In genomic region chr20:310645-311044, GRCh38 we compare ENCODE assay signal across 10 cellular contexts. TPM values are rescaled to one million over a fixed set of nuclear protein-coding genes. Genes with fewer than 3 reads are reported as not detected.
DNase-seq lines count a peak whose midpoint lies in the region; ATAC-seq, FAIRE-seq and TF ChIP-seq lines count a peak whose summit lies in the region.
"Had no signal": no experiment of that assay in that cellular context is flagged by ENCODE, and none has a peak within 500 bp of the region (broad histone marks: within the 10 kb centered on the region; RNA-seq: fewer than 3 reads in every experiment).

No MANE protein-coding gene starts in this region.

- H2AFZ ChIP-seq in K562 (ENCODE audit: low read depth, low read length) = no peak overlapping the region

- intact Hi-C loops in breast epithelium (cut with DNase I; ENCODE audit: low total_unique reads) = no loop called here
- intact Hi-C loops in MCF 10A (cut with micrococcal nuclease) = no loop called here
- intact Hi-C loops in K562 (cut with micrococcal nuclease) = no loop called here
- intact Hi-C loops in tibial artery (cut with DNase I; ENCODE audit: low total_unique reads) = no loop called here

- in situ Hi-C loops in K562 (cut with MboI) = no loop called here

- H3K9ac ChIP-seq in K562 (ENCODE audit: insufficient read depth in 1 of 2, low read depth in 2 of 2, low read length in 2 of 2) = no peak overlapping the region

- no peak for DNase-seq in breast epithelium (ENCODE audit: low spot score in 2 of 2)
- no peak for DNase-seq in MCF 10A (ENCODE audit: unreplicated experiment)
- no peak for DNase-seq in K562 (ENCODE audit: extremely low read depth in 1 of 4, low spot score in 3 of 4)
- no peak for DNase-seq in tibial artery
- DNase-seq in NCI-H1105 treated with DMSO at 0.1 percent for 48 hours (lab: John Stamatoyannopoulos, UW) = no peak
- no peak for DNase-seq in NCI-H146 treated with DMSO at 0.1 percent for 48 hours (lab: John Stamatoyannopoulos, UW; ENCODE audit: unreplicated experiment)

- peaks cover 18% of the 10 kb centered on the region for H3K4me1 Mint-ChIP-seq in MCF 10A (ENCODE audit: insufficient read depth, unreplicated experiment)

- H3K27me3 ChIP-seq in breast epithelium (no peaks in the 10 kb centered on the region), K562 (ENCODE audit: control insufficient read depth in 2 of 2, insufficient read depth in 2 of 2, low read length in 2 of 2) (no peaks in the 10 kb centered on the region), muscle layer of duodenum (ENCODE audit: low read depth, low read length) (no peaks in the 10 kb centered on the region), tibial artery (no peaks in the 10 kb centered on the region)

- no peak for TF ChIP-seq EP300 in K562 (IDR thresholded peaks at IDR 0.05; ENCODE audit: low read length)

- TF ChIP-seq RAD21 in K562 (CRISPR knock-in tag; conservative IDR thresholded peaks at IDR 0.05 in 1 of 2, IDR thresholded peaks at IDR 0.05 in 1 of 2) = no peak

- FAIRE-seq in K562 (lab: Jason Lieb, UNC) = no peak

- no peaks in the 10 kb centered on the region for H3K27me3 Mint-ChIP-seq in MCF 10A (ENCODE audit: insufficient read depth, unreplicated experiment)

- H3K79me2 ChIP-seq in K562 (ENCODE audit: control insufficient read depth, insufficient read depth, low read length) = no peaks in the 10 kb centered on the region

- no peaks in the 10 kb centered on the region for H4K20me1 ChIP-seq in K562 (replicated peaks; ENCODE audit: control insufficient read depth, insufficient read depth, low read length)

- CTCF ChIA-PET in MCF 10A (lab: Yijun Ruan, JAX) = interaction anchor here (0.6 kb wide), 1 partner anchor 21 kb away, joined by 4 read pairs; no protein-coding TSS in a partner anchor
- CTCF ChIA-PET in K562 (lab: Yijun Ruan, JAX; ENCODE audit: low intra/inter-chr PET ratio) = no interaction called here

- H3K27ac Mint-ChIP-seq in MCF 10A (ENCODE audit: low read depth, unreplicated experiment) = no peak overlapping the region

- BruUV-seq in MCF 10A (replicated peaks; lab: Mats Ljungman, UMichigan) (no TSS peak), K562 (replicated peaks; lab: Mats Ljungman, UMichigan) (no TSS peak)

- H3K36me3 ChIP-seq in breast epithelium (no peaks in the 10 kb centered on the region), K562 (ENCODE audit: control insufficient read depth, insufficient read depth, low read length) (no peaks in the 10 kb centered on the region), muscle layer of duodenum (ENCODE audit: control insufficient read depth in 1 of 2, insufficient read depth in 2 of 2, low read length in 2 of 2) (peaks cover 0 to 4% of the 10 kb centered on the region in 2 donors), tibial artery (no peaks in the 10 kb centered on the region)

- H3K4me3 ChIP-seq in breast epithelium (peak overlapping the region in 2 of 3 donors; percentile 54 to 69), K562 (no peak overlapping the region), muscle layer of duodenum (ENCODE audit: low read depth in 1 of 2, low read length in 2 of 2) (peak overlapping the region; percentile 54 to 73), tibial artery (peak overlapping the region; percentile 54 to 65)

- H3K36me3 Mint-ChIP-seq in MCF 10A (ENCODE audit: insufficient read depth, unreplicated experiment) = no peaks in the 10 kb centered on the region

- H3K27ac ChIP-seq in breast epithelium = peak overlapping the region in 1 of 2 donors; percentile 71
- H3K27ac ChIP-seq in K562 (ENCODE audit: extremely low read depth, low read depth, low read length) = no peak overlapping the region
- no peak overlapping the region for H3K27ac ChIP-seq in muscle layer of duodenum (ENCODE audit: low read length)
- H3K27ac ChIP-seq in tibial artery = peak overlapping the region; percentile 92 to 94

- POLR2A ChIA-PET in MCF 10A (lab: Yijun Ruan, JAX) (interaction anchor here (2.2 to 6.2 kb wide), 3 partner anchors 7 to 14 kb away, joined by 8 to 60 read pairs (median 46); partner anchors contain the start of genes SOX12 and ZCCHC3), K562 (lab: Yijun Ruan, JAX) (no interaction called here)

- WGBS in K562 (ENCODE audit: insufficient coverage, low coverage, missing lambda C conversion rate) = 81% methylated on average over 7 of the region's 7 CpGs

- H3K9me1 ChIP-seq in K562 (ENCODE audit: control insufficient read depth, insufficient read depth, low read length) = no peaks in the 10 kb centered on the region

- H3K9me3 Mint-ChIP-seq in MCF 10A (ENCODE audit: unreplicated experiment) = no peaks in the 10 kb centered on the region

- ATAC-seq in K562 (no peak), GM19395 (IDR thresholded peaks at IDR 0.05; ENCODE audit: unreplicated experiment) (no peak)

- TF ChIP-seq CTCF in breast epithelium (IDR thresholded peaks at IDR 0.05) = no peak
- no peak for TF ChIP-seq CTCF in MCF 10A (IDR thresholded peaks at IDR 0.05; ENCODE audit: unreplicated experiment)
- no peak for TF ChIP-seq CTCF in K562 (IDR thresholded peaks at IDR 0.05 in 2 of 3, conservative IDR thresholded peaks at IDR 0.05 in 1 of 3; ENCODE audit: insufficient read depth in 2 of 3, low read depth in 1 of 3, low read length in 3 of 3)
- TF ChIP-seq CTCF in tibial artery (IDR thresholded peaks at IDR 0.05) = no peak

- no peak overlapping the region for H3K4me2 ChIP-seq in K562 (ENCODE audit: insufficient read depth, low read length)

- TF ChIP-seq POLR2A in breast epithelium (IDR thresholded peaks at IDR 0.05) (no peak), K562 (conservative IDR thresholded peaks at IDR 0.05) (no peak)

- H3K4me1 ChIP-seq in breast epithelium = no peaks in the 10 kb centered on the region
- peaks cover 0 to 4% of the 10 kb centered on the region in 2 experiments; a peak in 2 of 5 replicates for H3K4me1 ChIP-seq in K562 (replicated peaks in 1 of 2; ENCODE audit: control insufficient read depth in 2 of 2, insufficient read depth in 2 of 2, low read length in 2 of 2)
- H3K4me1 ChIP-seq in muscle layer of duodenum (ENCODE audit: control insufficient read depth in 1 of 2, insufficient read depth in 2 of 2, low read length in 2 of 2) = peaks cover 0 to 11% of the 10 kb centered on the region in 2 donors
- peaks cover 0 to 13% (median 9%) of the 10 kb centered on the region in 4 donors for H3K4me1 ChIP-seq in tibial artery
- H3K4me1 ChIP-seq: Caco-2 had no signal

- H3K4me3 Mint-ChIP-seq in MCF 10A (ENCODE audit: unreplicated experiment) = no peak overlapping the region

- H3K9me3 ChIP-seq in breast epithelium (no peaks in the 10 kb centered on the region), K562 (replicated peaks; ENCODE audit: control insufficient read depth, insufficient read depth, low read depth, low read length) (no peaks in the 10 kb centered on the region), muscle layer of duodenum (ENCODE audit: control insufficient read depth in 1 of 2, low read length in 2 of 2) (no peaks in the 10 kb centered on the region), tibial artery (no peaks in the 10 kb centered on the region)
- H3K9me3 ChIP-seq: Caco-2 had no signal

RNA-seq across cellular contexts. Expression of gene ZCCHC3, which starts 13.3 kb away (rescaled TPM):
- total RNA-seq in breast epithelium (10 to 100 TPM; 10.1 to 14.0 (median 11.5) TPM), MCF 10A (2022) (11.7 and 12.1 TPM in 2 replicates), K562 (2014; rRNA removed) (23.2 and 28.2 TPM in 2 replicates), K562 (2014; rRNA removed; fragmentation: Illumina TruSeq; extraction: Trizol) (10.1 and 10.2 TPM in 2 replicates), K562 (2015; rRNA removed; fragmentation: Illumina TruSeq; extraction: Trizol) (12.8 and 13.9 TPM in 2 replicates), K562 (2021) (22.1 and 22.5 TPM in 2 replicates)
- 6.9 and 11.2 TPM in 2 replicates for total RNA-seq in K562 (2011; cell fraction: chromatin; rRNA removed; ENCODE audit: low replicate concordance)
- total RNA-seq in K562 (2011; cell fraction: nucleolus; rRNA removed) = 9.6 and 12.0 TPM in 2 replicates
- 10.6 and 13.3 TPM in 2 replicates for total RNA-seq in K562 (2011; cell fraction: nucleoplasm; rRNA removed)
- polyA plus RNA-seq in K562 (2011; rRNA removed) (21.2 and 22.0 TPM in 2 replicates), K562 (2014; fragmentation: Illumina TruSeq; extraction: Trizol) (16.5 and 17.6 TPM in 2 replicates), K562 (2014; fragmentation: Nextera tagmentation; extraction: Ambion mirVana) (1 to 10 TPM; 2.8 to 4.0 TPM), K562 (2014; rRNA removed) (22.4 and 23.3 TPM in 2 replicates)
- polyA plus RNA-seq in K562 (2011; cell fraction: cytosol; rRNA removed) = 18.7 and 24.5 TPM in 2 replicates
- 13.2 and 18.2 TPM in 2 replicates for polyA plus RNA-seq in K562 (2011; cell fraction: nucleus; rRNA removed)
- 17.7 and 19.5 TPM in 2 replicates for polyA plus RNA-seq in K562 (2012)
- 11.1 and 11.7 TPM in 2 replicates for polyA minus RNA-seq in K562 (2011; rRNA and poly(A)+ RNA removed)
- polyA minus RNA-seq in K562 (2011; cell fraction: cytosol; rRNA and poly(A)+ RNA removed) = 10.8 and 12.2 TPM in 2 replicates
- polyA minus RNA-seq in K562 (2011; cell fraction: nucleus; rRNA and poly(A)+ RNA removed) = 3.9 and 9.7 TPM in 2 replicates

RNA-seq across cellular contexts. Expression of gene SOX12, which starts 14.7 kb away (rescaled TPM):
- total RNA-seq in breast epithelium (1 to 10 TPM; 1.1 to 3.7 (median 3.3) TPM), MCF 10A (2022) (17.2 and 17.6 TPM in 2 replicates), K562 (2014; rRNA removed) (6.5 and 9.2 TPM in 2 replicates), K562 (2014; rRNA removed; fragmentation: Illumina TruSeq; extraction: Trizol) (1.3 and 1.4 TPM in 2 replicates), K562 (2015; rRNA removed; fragmentation: Illumina TruSeq; extraction: Trizol) (2.6 and 2.8 TPM in 2 replicates), K562 (2021) (26.1 and 26.3 TPM in 2 replicates)
- 5.5 and 9.5 TPM in 2 replicates for total RNA-seq in K562 (2011; cell fraction: chromatin; rRNA removed; ENCODE audit: low replicate concordance)
- total RNA-seq in K562 (2011; cell fraction: nucleolus; rRNA removed) = 8.4 and 9.8 TPM in 2 replicates
- 8.9 and 11.8 TPM in 2 replicates for total RNA-seq in K562 (2011; cell fraction: nucleoplasm; rRNA removed)
- polyA plus RNA-seq in K562 (2011; rRNA removed) (1.8 and 3.5 TPM in 2 replicates), K562 (2014; fragmentation: Illumina TruSeq; extraction: Trizol) (6.7 and 7.4 TPM in 2 replicates), K562 (2014; fragmentation: Nextera tagmentation; extraction: Ambion mirVana) (under 1 TPM; 0.42 to 0.48 TPM), K562 (2014; rRNA removed) (6.7 and 9.6 TPM in 2 replicates)
- polyA plus RNA-seq in K562 (2011; cell fraction: cytosol; rRNA removed) = 2.4 and 2.8 TPM in 2 replicates
- polyA plus RNA-seq in K562 (2011; cell fraction: nucleus; rRNA removed) = 9.5 and 9.7 TPM in 2 replicates
- 13.7 and 13.9 TPM in 2 replicates for polyA plus RNA-seq in K562 (2012)
- 2.0 and 2.9 TPM in 2 replicates for polyA minus RNA-seq in K562 (2011; rRNA and poly(A)+ RNA removed)
- polyA minus RNA-seq in K562 (2011; cell fraction: cytosol; rRNA and poly(A)+ RNA removed) = 4.7 and 7.1 TPM in 2 replicates
- polyA minus RNA-seq in K562 (2011; cell fraction: nucleus; rRNA and poly(A)+ RNA removed) = 2.7 and 5.2 TPM in 2 replicates

RNA-seq across cellular contexts. Expression of gene C20orf96, which starts 20.1 kb away (rescaled TPM):
- 1 to 10 TPM; 2.6 to 9.2 (median 6.1) TPM for total RNA-seq in breast epithelium
- total RNA-seq in MCF 10A (2022) = 2.4 and 3.8 TPM in 2 replicates
- 40.0 and 54.2 TPM in 2 replicates for total RNA-seq in K562 (2011; cell fraction: chromatin; rRNA removed; ENCODE audit: low replicate concordance)
- 27.8 and 28.2 TPM in 2 replicates for total RNA-seq in K562 (2011; cell fraction: nucleolus; rRNA removed)
- 25.0 and 27.3 TPM in 2 replicates for total RNA-seq in K562 (2011; cell fraction: nucleoplasm; rRNA removed)
- 1.5 and 2.0 TPM in 2 replicates for total RNA-seq in K562 (2014; rRNA removed)
- 2.4 and 3.0 TPM in 2 replicates for total RNA-seq in K562 (2014; rRNA removed; fragmentation: Illumina TruSeq; extraction: Trizol)
- total RNA-seq in K562 (2015; rRNA removed; fragmentation: Illumina TruSeq; extraction: Trizol) = 2.1 and 2.3 TPM in 2 replicates
- total RNA-seq in K562 (2021) = 10.1 TPM in 2 replicates
- 11.0 and 22.6 TPM in 2 replicates for polyA plus RNA-seq in K562 (2011; rRNA removed)
- polyA plus RNA-seq in K562 (2011; cell fraction: cytosol; rRNA removed) = 5.7 and 11.5 TPM in 2 replicates
- 35.3 and 52.8 TPM in 2 replicates for polyA plus RNA-seq in K562 (2011; cell fraction: nucleus; rRNA removed)
- 8.6 and 10.2 TPM in 2 replicates for polyA plus RNA-seq in K562 (2012)
- polyA plus RNA-seq in K562 (2014; fragmentation: Illumina TruSeq; extraction: Trizol) = 8.4 and 9.8 TPM in 2 replicates
- 1 to 10 TPM; 1.7 to 4.2 TPM for polyA plus RNA-seq in K562 (2014; fragmentation: Nextera tagmentation; extraction: Ambion mirVana)
- 9.1 and 11.7 TPM in 2 replicates for polyA plus RNA-seq in K562 (2014; rRNA removed)
- polyA minus RNA-seq in K562 (2011; rRNA and poly(A)+ RNA removed) = 6.5 and 8.2 TPM in 2 replicates
- polyA minus RNA-seq in K562 (2011; cell fraction: cytosol; rRNA and poly(A)+ RNA removed) = 3.1 and 3.6 TPM in 2 replicates
- 8.6 and 19.5 TPM in 2 replicates for polyA minus RNA-seq in K562 (2011; cell fraction: nucleus; rRNA and poly(A)+ RNA removed)

RNA-seq across cellular contexts. Expression of gene NRSN2, which starts 36.3 kb away (rescaled TPM):
- total RNA-seq in breast epithelium (10 to 100 TPM in 2 of 3 donors, 1 to 10 TPM in 1; 9.4 to 22.3 (median 21.8) TPM), MCF 10A (2022) (8.2 and 8.4 TPM in 2 replicates), K562 (2014; rRNA removed) (11.1 and 21.5 TPM in 2 replicates), K562 (2014; rRNA removed; fragmentation: Illumina TruSeq; extraction: Trizol) (6.7 and 7.5 TPM in 2 replicates), K562 (2015; rRNA removed; fragmentation: Illumina TruSeq; extraction: Trizol) (7.8 and 9.6 TPM in 2 replicates), K562 (2021) (26.7 and 28.5 TPM in 2 replicates)
- total RNA-seq in K562 (2011; cell fraction: chromatin; rRNA removed; ENCODE audit: low replicate concordance) = 9.8 and 24.5 TPM in 2 replicates
- total RNA-seq in K562 (2011; cell fraction: nucleolus; rRNA removed) = 24.9 and 37.9 TPM in 2 replicates
- total RNA-seq in K562 (2011; cell fraction: nucleoplasm; rRNA removed) = 34.2 and 46.5 TPM in 2 replicates
- polyA plus RNA-seq in K562 (2011; rRNA removed) (13.1 and 37.5 TPM in 2 replicates), K562 (2014; fragmentation: Illumina TruSeq; extraction: Trizol) (24.3 and 24.7 TPM in 2 replicates), K562 (2014; fragmentation: Nextera tagmentation; extraction: Ambion mirVana) (1 to 10 TPM; 7.9 to 8.3 TPM), K562 (2014; rRNA removed) (24.8 and 29.7 TPM in 2 replicates)
- polyA plus RNA-seq in K562 (2011; cell fraction: cytosol; rRNA removed) = 54.0 and 57.8 TPM in 2 replicates
- polyA plus RNA-seq in K562 (2011; cell fraction: nucleus; rRNA removed) = 24.4 and 24.6 TPM in 2 replicates
- polyA plus RNA-seq in K562 (2012) = 21.9 and 37.5 TPM in 2 replicates
- polyA minus RNA-seq in K562 (2011; rRNA and poly(A)+ RNA removed) = 8.2 and 13.0 TPM in 2 replicates
- polyA minus RNA-seq in K562 (2011; cell fraction: cytosol; rRNA and poly(A)+ RNA removed) = 14.1 and 27.3 TPM in 2 replicates
- polyA minus RNA-seq in K562 (2011; cell fraction: nucleus; rRNA and poly(A)+ RNA removed) = 5.0 and 5.7 TPM in 2 replicates

RNA-seq across cellular contexts. Expression of gene DEFB132, which starts 53.1 kb away (rescaled TPM):
- under 1 TPM; 0.29 to 0.96 (median 0.33) TPM for total RNA-seq in breast epithelium
- not detected in 2 replicates for total RNA-seq in MCF 10A (2022)
- not detected in 2 replicates for total RNA-seq in K562 (2011; cell fraction: chromatin; rRNA removed; ENCODE audit: low replicate concordance)
- not detected in 2 replicates for total RNA-seq in K562 (2011; cell fraction: nucleolus; rRNA removed)
- not detected in 2 replicates for total RNA-seq in K562 (2011; cell fraction: nucleoplasm; rRNA removed)
- not detected in 2 replicates for total RNA-seq in K562 (2014; rRNA removed)
- total RNA-seq in K562 (2014; rRNA removed; fragmentation: Illumina TruSeq; extraction: Trizol) = not detected in 2 replicates
- total RNA-seq in K562 (2015; rRNA removed; fragmentation: Illumina TruSeq; extraction: Trizol) = not detected in 2 replicates
- total RNA-seq in K562 (2021) = not detected in 2 replicates
- polyA plus RNA-seq in K562 (2011; rRNA removed) = not detected in 2 replicates
- not detected in 2 replicates for polyA plus RNA-seq in K562 (2011; cell fraction: cytosol; rRNA removed)
- not detected in 2 replicates for polyA plus RNA-seq in K562 (2011; cell fraction: nucleus; rRNA removed)
- polyA plus RNA-seq in K562 (2012) = not detected in 2 replicates
- polyA plus RNA-seq in K562 (2014; fragmentation: Illumina TruSeq; extraction: Trizol) = not detected in 2 replicates
- not detected for polyA plus RNA-seq in K562 (2014; fragmentation: Nextera tagmentation; extraction: Ambion mirVana)
- polyA plus RNA-seq in K562 (2014; rRNA removed) = not detected in 2 replicates
- not detected in 2 replicates for polyA minus RNA-seq in K562 (2011; rRNA and poly(A)+ RNA removed)
- not detected in 2 replicates for polyA minus RNA-seq in K562 (2011; cell fraction: cytosol; rRNA and poly(A)+ RNA removed)
- not detected in 2 replicates for polyA minus RNA-seq in K562 (2011; cell fraction: nucleus; rRNA and poly(A)+ RNA removed)
- total RNA-seq: Caco-2; T-helper 1 cell treated with Interleukin-12 subunit alpha and Interleukin-12 subunit beta and Interleukin-4 antibody, amounts not matched to agents 30 ng/mL and 1 ng/mL, for 36 hours had no signal

Comparison
In these comparisons a context has a peak if more than half of its experiments do, and no peak if none do; other contexts are left out.
1. H3K27ac ChIP-seq: peak in tibial artery (2 of 2); none in K562 (single experiment) and muscle layer of duodenum (single experiment).